1 cellular context compared by ENCODE assay signal in genomic region chr21:42025392-42026071, GRCh38.
TF ChIP-seq lines count a peak whose summit lies in the region.

No MANE protein-coding gene starts in this region.

TF ChIP-seq in HCT116, 20 proteins besides CTCF, POLR2A, EP300 and RAD21 (continued from another document):
- no peak for TF ChIP-seq REST (IDR thresholded peaks at IDR 0.05; ENCODE audit: low read depth)
- TF ChIP-seq ZNF274 (IDR thresholded peaks at IDR 0.05; ENCODE audit: low read depth, low read length), result no peak
- no peak for TF ChIP-seq ATF3 (IDR thresholded peaks at IDR 0.05)
- TF ChIP-seq ZFX (IDR thresholded peaks at IDR 0.05), result no peak
